ENCODE assay signal across 19 cellular contexts in the genomic region with DNA sequence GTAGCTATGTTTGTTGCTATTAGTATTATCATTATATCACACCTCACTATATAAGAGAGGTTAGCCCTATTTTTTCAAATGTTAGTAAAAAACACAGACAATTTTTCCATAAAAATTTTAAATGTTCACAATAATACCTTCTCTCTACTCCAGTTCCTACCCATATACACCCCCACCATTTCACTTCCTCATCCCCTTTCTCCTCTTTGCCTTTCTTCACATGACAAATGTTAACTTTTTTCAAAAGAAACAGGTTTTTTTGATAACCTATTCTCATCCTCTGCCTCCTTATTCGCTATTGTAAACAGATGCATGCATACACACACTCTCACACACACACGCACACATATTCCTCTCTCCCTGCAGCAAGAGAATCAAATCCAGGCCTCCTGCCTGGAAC. TPM values are rescaled to one million over a fixed set of nuclear protein-coding genes. Genes with fewer than 3 reads are reported as not detected.
DNase-seq lines count a peak whose midpoint lies in the region; ATAC-seq, FAIRE-seq and TF ChIP-seq lines count a peak whose summit lies in the region.
"Had no signal": no experiment of that assay in that cellular context is flagged by ENCODE, and none has a peak within 500 bp of the region (broad histone marks: within the 10 kb centered on the region; RNA-seq: fewer than 3 reads in every experiment).

No MANE protein-coding gene starts in this region.

- H2BK5ac ChIP-seq in trophoblast cell (ENCODE audit: low read depth, low read length, poor library complexity): no peak overlapping the region

- peak overlapping the region; percentile 46 for H3K27ac Mint-ChIP-seq in activated naive CD4-positive, alpha-beta T cell treated with anti-CD3 and anti-CD28 coated beads, Interleukin-2, amount 50 U/mL, for 24 hours
- H3K27ac Mint-ChIP-seq in activated naive CD4-positive, alpha-beta T cell treated with anti-CD3 and anti-CD28 coated beads, Interleukin-2, amount 50 U/mL, for 72 hours: no peak overlapping the region
- H3K27ac Mint-ChIP-seq in astrocyte (ENCODE audit: unreplicated experiment): no peak overlapping the region
- H3K27ac Mint-ChIP-seq: CD8-positive, alpha-beta T cell; H9 had no signal

- H3K18ac ChIP-seq in trophoblast cell (ENCODE audit: low read length): no peak overlapping the region

- no peak overlapping the region for H3K4me3 Mint-ChIP-seq in activated naive CD4-positive, alpha-beta T cell treated with anti-CD3 and anti-CD28 coated beads, Interleukin-2, amount 50 U/mL, for 24 hours
- H3K4me3 Mint-ChIP-seq in astrocyte (ENCODE audit: unreplicated experiment): no peak overlapping the region
- H3K4me3 Mint-ChIP-seq: CD14-positive monocyte; CD8-positive, alpha-beta T cell; H9 had no signal

- H3K27me3 ChIP-seq in astrocyte (ENCODE audit: insufficient read depth, low read length) (no peaks in the 10 kb centered on the region), trophoblast cell (ENCODE audit: insufficient read depth, low read length) (no peaks in the 10 kb centered on the region), left ventricle myocardium inferior (ENCODE audit: low read depth) (no peaks in the 10 kb centered on the region)
- H3K27me3 ChIP-seq: BLaER1 had no signal

- WGBS in trophoblast cell (ENCODE audit: extremely low coverage, insufficient coverage, insufficient read length): no CpG with 5 or more reads among the region's 2 CpGs

- TF ChIP-seq CTCF in astrocyte (IDR thresholded peaks at IDR 0.05; ENCODE audit: insufficient read depth, low read depth, low read length): no peak
- TF ChIP-seq CTCF in left ventricle myocardium inferior (IDR thresholded peaks at IDR 0.05; ENCODE audit: borderline replicate concordance): no peak

- peaks cover 21% of the 10 kb centered on the region for H3K4me1 Mint-ChIP-seq in activated naive CD4-positive, alpha-beta T cell treated with anti-CD3 and anti-CD28 coated beads, Interleukin-2, amount 50 U/mL, for 24 hours
- peaks cover 9% of the 10 kb centered on the region for H3K4me1 Mint-ChIP-seq in astrocyte (ENCODE audit: low read depth, unreplicated experiment)

- H2AFZ ChIP-seq in astrocyte (ENCODE audit: low read depth, low read length) (no peak overlapping the region), trophoblast cell (ENCODE audit: insufficient read depth, low read length, poor library complexity) (no peak overlapping the region)

- intact Hi-C loops in left ventricle myocardium inferior (cut with micrococcal nuclease): no loop called here

- no peak overlapping the region for H3K14ac ChIP-seq in trophoblast cell (ENCODE audit: low read length)

- H4K12ac ChIP-seq in trophoblast cell (ENCODE audit: low read depth, low read length): no peak overlapping the region

- H3K4me1 ChIP-seq in astrocyte (ENCODE audit: insufficient read depth, low read length) (no peaks in the 10 kb centered on the region), trophoblast cell (ENCODE audit: control insufficient read depth in 1 of 2, insufficient read depth in 2 of 2, low read length in 2 of 2) (no peaks in the 10 kb centered on the region), left ventricle myocardium inferior (no peaks in the 10 kb centered on the region)
- H3K4me1 ChIP-seq: BLaER1 had no signal

- H3K36me3 Mint-ChIP-seq in activated naive CD4-positive, alpha-beta T cell treated with anti-CD3 and anti-CD28 coated beads, Interleukin-2, amount 50 U/mL, for 24 hours: no peaks in the 10 kb centered on the region
- H3K36me3 Mint-ChIP-seq in activated naive CD4-positive, alpha-beta T cell treated with anti-CD3 and anti-CD28 coated beads, Interleukin-2, amount 50 U/mL, for 72 hours: no peaks in the 10 kb centered on the region
- no peaks in the 10 kb centered on the region for H3K36me3 Mint-ChIP-seq in astrocyte (ENCODE audit: low read depth, unreplicated experiment)
- H3K36me3 Mint-ChIP-seq: CD14-positive monocyte; CD8-positive, alpha-beta T cell had no signal

- no peak overlapping the region for H2BK12ac ChIP-seq in trophoblast cell (ENCODE audit: low read length)

- ATAC-seq in activated naive CD4-positive, alpha-beta T cell treated with anti-CD3 and anti-CD28 coated beads, Interleukin-2, amount 50 U/mL, for 72 hours: no peak
- ATAC-seq: CD8-positive, alpha-beta T cell had no signal

- H3K23ac ChIP-seq in trophoblast cell (ENCODE audit: low read length): no peak overlapping the region

- H3K9ac ChIP-seq in astrocyte (ENCODE audit: low read length): no peak overlapping the region
- H3K9ac ChIP-seq in trophoblast cell (ENCODE audit: low read length): no peak overlapping the region
- H3K9ac ChIP-seq: BLaER1 had no signal

- H2AK5ac ChIP-seq in trophoblast cell (ENCODE audit: low read length): no peak overlapping the region

- H3K36me3 ChIP-seq in astrocyte (ENCODE audit: insufficient read depth, low read length) (no peaks in the 10 kb centered on the region), trophoblast cell (ENCODE audit: control insufficient read depth in 1 of 2, insufficient read depth in 2 of 2, low read length in 2 of 2) (no peaks in the 10 kb centered on the region), left ventricle myocardium inferior (no peaks in the 10 kb centered on the region)
- H3K36me3 ChIP-seq: BLaER1 had no signal

- no peak for DNase-seq in activated naive CD4-positive, alpha-beta T cell treated with anti-CD3 and anti-CD28 coated beads, Interleukin-2, amount 50 U/mL, for 72 hours (ENCODE audit: low spot score in 2 of 2)
- DNase-seq in NOMO-1 (lab: John Stamatoyannopoulos, UW; ENCODE audit: unreplicated experiment in 2 of 2): peak; percentile 39 to 47
- DNase-seq in astrocyte (ENCODE audit: low read depth): no peak
- no peak for DNase-seq in trophoblast cell
- DNase-seq in NCI-H526 treated with DMSO at 0.1 percent for 48 hours (lab: John Stamatoyannopoulos, UW): no peak
- DNase-seq in left ventricle myocardium inferior: no peak
- no peak for DNase-seq in SIG-M5 treated with dmso at 0.1 percent for 504 hours (lab: John Stamatoyannopoulos, UW; ENCODE audit: unreplicated experiment)
- DNase-seq: 8988T; Calu3; CD8-positive, alpha-beta T cell; DMS79 treated with DMSO at 0.1 percent for 48 hours; GF-D8; H9 had no signal

- no peaks in the 10 kb centered on the region for H3K9me3 ChIP-seq in astrocyte (ENCODE audit: insufficient read depth, low read depth, low read length)
- H3K9me3 ChIP-seq in trophoblast cell (ENCODE audit: insufficient read depth, low read depth, low read length): no peaks in the 10 kb centered on the region
- H3K9me3 ChIP-seq in left ventricle myocardium inferior (replicated peaks): no peaks in the 10 kb centered on the region

- H3K27me3 Mint-ChIP-seq in activated naive CD4-positive, alpha-beta T cell treated with anti-CD3 and anti-CD28 coated beads, Interleukin-2, amount 50 U/mL, for 24 hours: no peaks in the 10 kb centered on the region
- H3K27me3 Mint-ChIP-seq in astrocyte (ENCODE audit: low read depth, unreplicated experiment): no peaks in the 10 kb centered on the region

- no peak overlapping the region for H3K4me3 ChIP-seq in astrocyte (ENCODE audit: insufficient read depth, low read depth, low read length)
- no peak overlapping the region for H3K4me3 ChIP-seq in trophoblast cell (ENCODE audit: low read depth, low read length)
- H3K4me3 ChIP-seq in left ventricle myocardium inferior: no peak overlapping the region
- H3K4me3 ChIP-seq: BLaER1 had no signal

- H3K4ac ChIP-seq in trophoblast cell (ENCODE audit: low read depth, low read length): no peak overlapping the region

- H3K4me2 ChIP-seq in astrocyte (ENCODE audit: low read length) (no peak overlapping the region), trophoblast cell (ENCODE audit: low read length) (no peak overlapping the region)
- H3K4me2 ChIP-seq: BLaER1 had no signal

- H3K27ac ChIP-seq in astrocyte (ENCODE audit: low read depth, low read length) (no peak overlapping the region), trophoblast cell (ENCODE audit: low read depth, low read length) (no peak overlapping the region), left ventricle myocardium inferior (replicated peaks) (no peak overlapping the region)
- H3K27ac ChIP-seq: BLaER1 had no signal

- H3K79me2 ChIP-seq in astrocyte (ENCODE audit: insufficient read depth, low read length) (no peaks in the 10 kb centered on the region), trophoblast cell (ENCODE audit: control insufficient read depth, insufficient read depth, low read length, poor library complexity) (no peaks in the 10 kb centered on the region)

- no peak overlapping the region for H4K8ac ChIP-seq in trophoblast cell (ENCODE audit: low read depth, low read length)

- no peaks in the 10 kb centered on the region for H3K79me1 ChIP-seq in trophoblast cell (ENCODE audit: low read length)

- no peak overlapping the region for H4K91ac ChIP-seq in trophoblast cell (ENCODE audit: low read depth, low read length)

- H3K9me3 Mint-ChIP-seq in activated naive CD4-positive, alpha-beta T cell treated with anti-CD3 and anti-CD28 coated beads, Interleukin-2, amount 50 U/mL, for 24 hours: no peaks in the 10 kb centered on the region
- no peaks in the 10 kb centered on the region for H3K9me3 Mint-ChIP-seq in activated naive CD4-positive, alpha-beta T cell treated with anti-CD3 and anti-CD28 coated beads, Interleukin-2, amount 50 U/mL, for 72 hours
- no peaks in the 10 kb centered on the region for H3K9me3 Mint-ChIP-seq in astrocyte (ENCODE audit: unreplicated experiment)
- H3K9me3 Mint-ChIP-seq: CD8-positive, alpha-beta T cell had no signal

- FAIRE-seq in astrocyte (lab: Jason Lieb, UNC): peak; percentile 77
- FAIRE-seq: GM19239, H1, HTR-8/SVneo had no signal

- H4K20me1 ChIP-seq in astrocyte (ENCODE audit: insufficient read depth, low read length): no peaks in the 10 kb centered on the region
- H4K20me1 ChIP-seq: BLaER1 had no signal

- no peak overlapping the region for H2BK120ac ChIP-seq in trophoblast cell (ENCODE audit: insufficient read depth, low read length, poor library complexity)

RNA-seq across cellular contexts. Expression of a gene that starts 55.4 kb away (rescaled TPM):
- total RNA-seq in activated naive CD4-positive, alpha-beta T cell treated with anti-CD3 and anti-CD28 coated beads, Interleukin-2, amount 50 U/mL, for 72 hours: 100 to 1,000 TPM in 1 of 2 donors, 10 to 100 TPM in 1; 62.2 to 105 TPM
- total RNA-seq in astrocyte (40.4 and 46.0 TPM in 2 replicates), left ventricle myocardium inferior (30.9 TPM)
- 18.4 and 18.5 TPM in 2 replicates for polyA plus RNA-seq in trophoblast cell (2013)

Comparison
In these comparisons a context has a peak if more than half of its experiments do, and no peak if none do; other contexts are left out.
1. DNase-seq: peak in NOMO-1 (2 of 2); none in activated naive CD4-positive, alpha-beta T cell treated with anti-CD3 and anti-CD28 coated beads, Interleukin-2, amount 50 U/mL, for 72 hours (0 of 2), astrocyte (single experiment), trophoblast cell (0 of 2), NCI-H526 treated with DMSO at 0.1 percent for 48 hours (single experiment), left ventricle myocardium inferior (single experiment) and SIG-M5 treated with dmso at 0.1 percent for 504 hours (single experiment).